Comparison of ENCODE assay signal across 8 cellular contexts in the genomic region with DNA sequence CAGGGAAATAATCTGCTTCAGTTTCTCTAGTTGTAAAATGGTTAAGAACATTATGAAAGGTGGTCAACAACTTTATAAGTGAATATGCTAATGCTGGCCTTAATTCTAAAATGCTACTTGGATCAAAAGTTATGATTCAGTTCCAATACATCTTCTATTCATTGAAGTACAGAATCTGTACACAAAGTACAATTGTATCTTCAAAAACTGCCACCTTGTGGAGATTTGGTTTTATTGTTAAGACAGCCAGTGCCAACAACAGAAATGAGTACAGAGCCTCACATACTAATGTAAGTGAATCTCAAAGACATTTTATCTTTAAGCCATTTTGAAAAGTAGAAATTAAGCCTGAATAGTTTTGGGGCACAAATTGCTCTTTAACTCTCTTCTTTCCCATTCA.
DNase-seq lines count a peak whose midpoint lies in the region; ATAC-seq, FAIRE-seq and TF ChIP-seq lines count a peak whose summit lies in the region.

No MANE protein-coding gene starts in this region.

- ATAC-seq in GM19372 (IDR thresholded peaks at IDR 0.05; ENCODE audit: low read depth, unreplicated experiment) = peak; percentile 76
- ATAC-seq in pancreas = peak; percentile 34 to 82 (median 66)
- no peak for ATAC-seq in HG02763 (IDR thresholded peaks at IDR 0.05; ENCODE audit: unreplicated experiment)
- ATAC-seq in HG03097 (IDR thresholded peaks at IDR 0.05; ENCODE audit: low FRiP score, unreplicated experiment) = no peak

- no peaks in the 10 kb centered on the region for H3K79me2 ChIP-seq in endothelial cell of umbilical vein (ENCODE audit: control insufficient read depth, insufficient read depth, low read length)

- H3K27me3 ChIP-seq in endothelial cell of umbilical vein (ENCODE audit: control insufficient read depth in 2 of 2, insufficient read depth in 2 of 2, low read length in 2 of 2) = peaks cover 0 to 2% of the 10 kb centered on the region in 2 experiments
- no peaks in the 10 kb centered on the region for H3K27me3 ChIP-seq in pancreas

- H3K9me3 ChIP-seq in endothelial cell of umbilical vein (replicated peaks; ENCODE audit: control insufficient read depth, insufficient read depth, low read length) (no peaks in the 10 kb centered on the region), pancreas (no peaks in the 10 kb centered on the region)

- intact Hi-C loops in endothelial cell of umbilical vein (cut with micrococcal nuclease) = loop anchor here (1.0 to 5.0 kb wide), 3 partner anchors 43 to 273 kb away; no protein-coding TSS in a partner anchor
- intact Hi-C loops in pancreas (cut with DNase I) = no loop called here

- H3K27ac ChIP-seq in endothelial cell of umbilical vein (ENCODE audit: insufficient read depth, low read depth, low read length) (no peak overlapping the region), pancreas (peak overlapping the region in 3 of 4 donors; percentile 16 to 42 (median 31))

- CTCF ChIA-PET in AG04449 (lab: Yijun Ruan, JAX) = interaction anchor here (0.5 to 1.1 kb wide), 2 partner anchors 215 to 347 kb away, joined by 3 to 4 read pairs; no protein-coding TSS in a partner anchor
- CTCF ChIA-PET in endothelial cell of umbilical vein (lab: Charles Lee) = interaction anchor here (1.0 to 4.8 kb wide), 7 partner anchors 12 to 274 kb away, joined by 3 to 75 read pairs (median 6); no protein-coding TSS in a partner anchor

- H3K36me3 ChIP-seq in endothelial cell of umbilical vein (ENCODE audit: control insufficient read depth in 2 of 2, extremely low read depth in 1 of 2, insufficient read depth in 2 of 2, low read length in 2 of 2) (no peaks in the 10 kb centered on the region), pancreas (no peaks in the 10 kb centered on the region)

- POLR2A ChIA-PET in AG04449 (lab: Yijun Ruan, JAX) = no interaction called here
- POLR2A ChIA-PET in endothelial cell of umbilical vein (lab: Charles Lee) = no interaction called here

- H3K9me1 ChIP-seq in endothelial cell of umbilical vein (replicated peaks; ENCODE audit: control insufficient read depth, extremely low read depth, insufficient read depth, low read length) = no peaks in the 10 kb centered on the region

- DNase-seq in AG04449 (ENCODE audit: low read depth, low spot score) = no peak
- DNase-seq in NCI-H226 = peak; percentile 48
- DNase-seq in endothelial cell of umbilical vein (ENCODE audit: low read depth, low spot score) = peak; percentile 56
- no peak for DNase-seq in pancreas
- no peak for DNase-seq in NCI-H524 treated with DMSO at 0.1 percent for 48 hours (lab: John Stamatoyannopoulos, UW)

- BruUV-seq in endothelial cell of umbilical vein (replicated peaks; lab: Mats Ljungman, UMichigan) = no TSS peak

- H3K9ac ChIP-seq in endothelial cell of umbilical vein (replicated peaks; ENCODE audit: extremely low read depth, insufficient read depth, low read length) = no peak overlapping the region

- H4K20me1 ChIP-seq in endothelial cell of umbilical vein (replicated peaks; ENCODE audit: control insufficient read depth, extremely low read depth, insufficient read depth, low read length) = no peaks in the 10 kb centered on the region

- no peak for TF ChIP-seq POLR2A in endothelial cell of umbilical vein (IDR thresholded peaks at IDR 0.05; ENCODE audit: low read depth, low read length)

- H3K4me3 ChIP-seq in AG04449 (ENCODE audit: low read depth, low read length) (no peak overlapping the region), endothelial cell of umbilical vein (replicated peaks in 1 of 3; ENCODE audit: insufficient read depth in 1 of 3, low read depth in 1 of 3, low read length in 3 of 3) (no peak overlapping the region), pancreas (no peak overlapping the region)

- TF ChIP-seq CTCF in AG04449 (IDR thresholded peaks at IDR 0.05; ENCODE audit: insufficient read depth, low read length, missing control alignments) (peak; percentile 16), endothelial cell of umbilical vein (IDR thresholded peaks at IDR 0.05; ENCODE audit: extremely low read depth in 1 of 2, insufficient read depth in 1 of 2, low read depth in 1 of 2, low read length in 2 of 2) (peak; percentile 16 to 28), pancreas (IDR thresholded peaks at IDR 0.05) (no peak)

- no peak overlapping the region for H2AFZ ChIP-seq in endothelial cell of umbilical vein (ENCODE audit: low read depth, low read length)

- no peak overlapping the region for H3K4me2 ChIP-seq in endothelial cell of umbilical vein (ENCODE audit: insufficient read depth, low read length)

- H3K4me1 ChIP-seq in endothelial cell of umbilical vein (ENCODE audit: control insufficient read depth, extremely low read depth, insufficient read depth, low read length) (no peaks in the 10 kb centered on the region), pancreas (peaks cover 0 to 7% (median 0%) of the 10 kb centered on the region in 3 donors)

- dilution Hi-C loops in endothelial cell of umbilical vein (cut with MboI; ENCODE audit: extremely low pct_ligation_motif_present, low sequenced_read_pairs) = no loop called here

- FAIRE-seq in endothelial cell of umbilical vein (lab: Jason Lieb, UNC) = peak; percentile 48
- FAIRE-seq in pancreas (lab: Jason Lieb, UNC) = no peak

TF ChIP-seq in endothelial cell of umbilical vein, 7 proteins besides CTCF, POLR2A, EP300 and RAD21:
- TF ChIP-seq POLR2AphosphoS5 (IDR thresholded peaks at IDR 0.05; ENCODE audit: insufficient read depth, low read depth, low read length) = no peak

Comparison
In these comparisons a context has a peak if more than half of its experiments do, and no peak if none do; other contexts are left out.
1. DNase-seq: peak in NCI-H226 (single experiment) and endothelial cell of umbilical vein (single experiment); none in AG04449 (single experiment), pancreas (0 of 6) and NCI-H524 treated with DMSO at 0.1 percent for 48 hours (single experiment).
2. CTCF ChIP-seq: peak in AG04449 (single experiment) and endothelial cell of umbilical vein (2 of 2); none in pancreas (0 of 4).
3. ATAC-seq: peak in GM19372 (single experiment) and pancreas (4 of 4); none in HG02763 (single experiment) and HG03097 (single experiment).